Comparison of ENCODE assay signal across 23 cellular contexts in the genomic region with DNA sequence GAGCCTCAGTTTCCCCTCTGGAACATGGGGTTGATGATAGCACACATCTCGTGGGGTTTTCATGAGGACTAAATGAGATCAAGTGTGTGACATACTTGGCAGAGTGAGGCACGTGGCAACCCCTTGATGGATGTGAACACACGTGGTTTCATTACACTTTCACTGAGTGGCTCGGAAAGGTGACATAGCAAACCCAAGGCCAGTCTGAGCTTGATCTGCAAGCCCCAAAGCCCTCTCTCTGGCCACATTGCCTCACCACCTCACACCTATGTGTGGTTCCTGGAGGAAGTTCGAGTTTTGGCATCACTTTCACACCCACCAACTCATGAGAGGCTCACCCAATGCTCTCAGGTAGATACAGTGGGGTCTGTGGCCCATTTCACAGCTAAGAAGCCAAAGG.
DNase-seq lines count a peak whose midpoint lies in the region; ATAC-seq, FAIRE-seq and TF ChIP-seq lines count a peak whose summit lies in the region.
"Had no signal": no experiment of that assay in that cellular context is flagged by ENCODE, and none has a peak within 500 bp of the region (broad histone marks: within the 10 kb centered on the region; RNA-seq: fewer than 3 reads in every experiment).

No MANE protein-coding gene starts in this region.

- no peak overlapping the region for H2BK12ac ChIP-seq in neuronal stem cell (ENCODE audit: low read length)

- WGBS in neuronal stem cell (ENCODE audit: extremely low coverage in 2 of 2, insufficient read length in 2 of 2, insufficient replicate concordance in 1 of 2), 2 donors, result no CpG with 5 or more reads among the region's 5 CpGs

- H3K4me2 ChIP-seq in DND-41 (ENCODE audit: insufficient read depth, low read length) (no peak overlapping the region), neuronal stem cell (ENCODE audit: insufficient read depth, low read length, poor library complexity, severe bottlenecking) (no peak overlapping the region)

- H2BK5ac ChIP-seq in neuronal stem cell (ENCODE audit: low read length), result no peak overlapping the region

- no peaks in the 10 kb centered on the region for H3K79me2 ChIP-seq in DND-41 (ENCODE audit: insufficient read depth, low read length)

- no peak overlapping the region for H3K4me3 Mint-ChIP-seq in dendritic cell treated with granulocyte-macrophage colony-stimulating factor and Interleukin-4, amounts not matched to agents 40 ng/mL and 50 ng/mL, for 4 days
- H3K4me3 Mint-ChIP-seq: CD4-positive, CD25-positive, alpha-beta regulatory T cell had no signal

- H3K36me3 Mint-ChIP-seq in dendritic cell treated with granulocyte-macrophage colony-stimulating factor and Interleukin-4, amounts not matched to agents 40 ng/mL and 50 ng/mL, for 4 days (ENCODE audit: low read depth), result no peaks in the 10 kb centered on the region
- H3K36me3 Mint-ChIP-seq: CD4-positive, CD25-positive, alpha-beta regulatory T cell had no signal

- peak overlapping the region; percentile 13 for H3K23ac ChIP-seq in neuronal stem cell (ENCODE audit: low read depth, low read length, poor library complexity)

- no peaks in the 10 kb centered on the region for H3K9me3 Mint-ChIP-seq in dendritic cell treated with granulocyte-macrophage colony-stimulating factor and Interleukin-4, amounts not matched to agents 40 ng/mL and 50 ng/mL, for 4 days
- H3K9me3 Mint-ChIP-seq: CD4-positive, CD25-positive, alpha-beta regulatory T cell had no signal

- H3K14ac ChIP-seq in neuronal stem cell (ENCODE audit: low read length), result no peak overlapping the region

- H3K4me1 Mint-ChIP-seq in dendritic cell treated with granulocyte-macrophage colony-stimulating factor and Interleukin-4, amounts not matched to agents 40 ng/mL and 50 ng/mL, for 4 days (ENCODE audit: low read depth), result peaks cover 63% of the 10 kb centered on the region

- intact Hi-C loops in dendritic cell treated with granulocyte-macrophage colony-stimulating factor and Interleukin-4, amounts not matched to agents 40 ng/mL and 50 ng/mL, for 4 days (cut with micrococcal nuclease), result no loop called here

- H3K9ac ChIP-seq in DND-41 (ENCODE audit: low read depth, low read length) (no peak overlapping the region), neuronal stem cell (ENCODE audit: low read depth, low read length, poor library complexity) (no peak overlapping the region)
- H3K9ac ChIP-seq: GM23248 had no signal

- no peak overlapping the region for H4K91ac ChIP-seq in neuronal stem cell (ENCODE audit: low read depth, low read length, poor library complexity)

- H2AK5ac ChIP-seq in neuronal stem cell (ENCODE audit: low read depth, low read length), result peak overlapping the region; percentile 87

- H3K79me1 ChIP-seq in neuronal stem cell (ENCODE audit: low read depth, low read length), result no peaks in the 10 kb centered on the region

- no peak for ATAC-seq in DND-41 (ENCODE audit: insufficient read depth, low read depth)
- ATAC-seq: PC-3 had no signal

- no peak overlapping the region for H4K8ac ChIP-seq in neuronal stem cell (ENCODE audit: low read depth, low read length)

- H4K20me1 ChIP-seq in DND-41 (ENCODE audit: insufficient read depth, low read length), result no peaks in the 10 kb centered on the region

- no peak overlapping the region for H3K4ac ChIP-seq in neuronal stem cell (ENCODE audit: low read length)

- H2BK15ac ChIP-seq in neuronal stem cell (ENCODE audit: low read length), result peak overlapping the region; percentile 82

- no peaks in the 10 kb centered on the region for H3K27me3 ChIP-seq in DND-41 (ENCODE audit: insufficient read depth, low read length, poor library complexity)
- peaks cover 0 to 8% (median 6%) of the 10 kb centered on the region in 3 experiments for H3K27me3 ChIP-seq in neuronal stem cell (ENCODE audit: control insufficient read depth in 3 of 3, insufficient read depth in 3 of 3, low read depth in 1 of 3, low read length in 3 of 3)

- DNase-seq in DND-41, result no peak
- no peak for DNase-seq in GM12891 (ENCODE audit: insufficient read length, low spot score)
- DNase-seq in neuronal stem cell (ENCODE audit: low spot score), result no peak
- DNase-seq in SHP77 treated with DMSO at 0.1 percent for 48 hours (lab: John Stamatoyannopoulos, UW), result no peak
- no peak for DNase-seq in KBM-7
- no peak for DNase-seq in kidney tubule cell (ENCODE audit: low spot score)
- DNase-seq: CD4-positive, CD25-positive, alpha-beta regulatory T cell; COR-L47; GM23248; IMR-90; NCI-H1105; NCI-H146; NCI-H2081; NCI-H2171 treated with DMSO at 0.1 percent for 48 hours; NCI-H524 treated with DMSO at 0.1 percent for 48 hours; NCI-H82; PC-3; SHP77 had no signal

- H3K18ac ChIP-seq in neuronal stem cell (ENCODE audit: low read length), result peak overlapping the region; percentile 3

- no peaks in the 10 kb centered on the region for H3K9me3 ChIP-seq in DND-41 (ENCODE audit: insufficient read depth, low read length, severe bottlenecking)
- no peaks in the 10 kb centered on the region for H3K9me3 ChIP-seq in neuronal stem cell (replicated peaks in 1 of 2; ENCODE audit: control insufficient read depth in 2 of 2, insufficient read depth in 1 of 2, low read depth in 1 of 2, low read length in 2 of 2)
- H3K9me3 ChIP-seq: HAP-1 had no signal

- peak overlapping the region; percentile 62 for H3K27ac Mint-ChIP-seq in dendritic cell treated with granulocyte-macrophage colony-stimulating factor and Interleukin-4, amounts not matched to agents 40 ng/mL and 50 ng/mL, for 4 days
- H3K27ac Mint-ChIP-seq: CD4-positive, CD25-positive, alpha-beta regulatory T cell had no signal

- no peak for TF ChIP-seq CTCF in DND-41 (IDR thresholded peaks at IDR 0.05; ENCODE audit: borderline replicate concordance, extremely low read depth, low read length, poor library complexity, severe bottlenecking)

- peaks cover 80% of the 10 kb centered on the region for H3K4me1 ChIP-seq in DND-41 (ENCODE audit: insufficient read depth, low read length)
- peaks cover 9 to 21% of the 10 kb centered on the region in 2 donors for H3K4me1 ChIP-seq in neuronal stem cell (ENCODE audit: control insufficient read depth in 2 of 2, insufficient read depth in 1 of 2, low read depth in 1 of 2, low read length in 2 of 2)

- H2BK120ac ChIP-seq in neuronal stem cell (ENCODE audit: low read depth, low read length), result no peak overlapping the region

- in situ Hi-C loops in KBM-7 (cut with MboI; ENCODE audit: low pct_unique_long_range_greater_than_20kb, low sequenced_read_pairs), result loop anchor here (10.0 kb wide), 2 partner anchors 66 to 226 kb away; partner anchors contain the start of gene FGD2

- H2AFZ ChIP-seq in DND-41 (ENCODE audit: low read depth, low read length) (no peak overlapping the region), neuronal stem cell (ENCODE audit: low read length) (no peak overlapping the region)
- H2AFZ ChIP-seq: GM23248 had no signal

- TF ChIP-seq POLR2A in GM12891 (IDR thresholded peaks at IDR 0.05; ENCODE audit: low read depth, low read length), result no peak

- FAIRE-seq in GM12891 (lab: Jason Lieb, UNC), result peak; percentile 50
- FAIRE-seq: GM18507, HTR-8/SVneo had no signal

- peaks cover 25% of the 10 kb centered on the region for H3K27me3 Mint-ChIP-seq in dendritic cell treated with granulocyte-macrophage colony-stimulating factor and Interleukin-4, amounts not matched to agents 40 ng/mL and 50 ng/mL, for 4 days

- H3K36me3 ChIP-seq in DND-41 (ENCODE audit: insufficient read depth, low read length), result no peaks in the 10 kb centered on the region
- H3K36me3 ChIP-seq in neuronal stem cell (replicated peaks in 1 of 2; ENCODE audit: control insufficient read depth in 2 of 2, insufficient read depth in 2 of 2, low read length in 2 of 2), result no peaks in the 10 kb centered on the region
- H3K36me3 ChIP-seq: HAP-1 had no signal

- H3K4me3 ChIP-seq in DND-41 (ENCODE audit: low read depth in 1 of 2, low read length in 2 of 2), result no peak overlapping the region
- no peak overlapping the region for H3K4me3 ChIP-seq in neuronal stem cell (ENCODE audit: low read length in 2 of 2)
- H3K4me3 ChIP-seq: GM23248, HAP-1, SK-N-MC had no signal

- H3K27ac ChIP-seq in DND-41 (ENCODE audit: low read length) (peak overlapping the region; percentile 47), neuronal stem cell (replicated peaks; ENCODE audit: low read length) (no peak overlapping the region)
- H3K27ac ChIP-seq: GM23248, SK-N-MC had no signal

TF ChIP-seq in GM12891, 5 proteins besides CTCF, POLR2A, EP300 and RAD21:
- TF ChIP-seq PAX5 (IDR thresholded peaks at IDR 0.05; ENCODE audit: insufficient read depth, low read length, severe bottlenecking) (no peak), TAF1 (IDR thresholded peaks at IDR 0.05; ENCODE audit: low read depth, low read length) (no peak), POLR2AphosphoS5 (IDR thresholded peaks at IDR 0.05; ENCODE audit: low read depth, low read length) (no peak), POU2F2 (IDR thresholded peaks at IDR 0.05; ENCODE audit: low read depth, low read length) (no peak), SPI1 (IDR thresholded peaks at IDR 0.05; ENCODE audit: low read depth, low read length) (no peak)
